Comparison of ENCODE assay signal across 8 cellular contexts in genomic region chr11:65637794-65638317, GRCh38. TPM values are rescaled to one million over a fixed set of nuclear protein-coding genes. Genes with fewer than 3 reads are reported as not detected.
DNase-seq lines count a peak whose midpoint lies in the region; ATAC-seq and TF ChIP-seq lines count a peak whose summit lies in the region.

A gene with protein sequence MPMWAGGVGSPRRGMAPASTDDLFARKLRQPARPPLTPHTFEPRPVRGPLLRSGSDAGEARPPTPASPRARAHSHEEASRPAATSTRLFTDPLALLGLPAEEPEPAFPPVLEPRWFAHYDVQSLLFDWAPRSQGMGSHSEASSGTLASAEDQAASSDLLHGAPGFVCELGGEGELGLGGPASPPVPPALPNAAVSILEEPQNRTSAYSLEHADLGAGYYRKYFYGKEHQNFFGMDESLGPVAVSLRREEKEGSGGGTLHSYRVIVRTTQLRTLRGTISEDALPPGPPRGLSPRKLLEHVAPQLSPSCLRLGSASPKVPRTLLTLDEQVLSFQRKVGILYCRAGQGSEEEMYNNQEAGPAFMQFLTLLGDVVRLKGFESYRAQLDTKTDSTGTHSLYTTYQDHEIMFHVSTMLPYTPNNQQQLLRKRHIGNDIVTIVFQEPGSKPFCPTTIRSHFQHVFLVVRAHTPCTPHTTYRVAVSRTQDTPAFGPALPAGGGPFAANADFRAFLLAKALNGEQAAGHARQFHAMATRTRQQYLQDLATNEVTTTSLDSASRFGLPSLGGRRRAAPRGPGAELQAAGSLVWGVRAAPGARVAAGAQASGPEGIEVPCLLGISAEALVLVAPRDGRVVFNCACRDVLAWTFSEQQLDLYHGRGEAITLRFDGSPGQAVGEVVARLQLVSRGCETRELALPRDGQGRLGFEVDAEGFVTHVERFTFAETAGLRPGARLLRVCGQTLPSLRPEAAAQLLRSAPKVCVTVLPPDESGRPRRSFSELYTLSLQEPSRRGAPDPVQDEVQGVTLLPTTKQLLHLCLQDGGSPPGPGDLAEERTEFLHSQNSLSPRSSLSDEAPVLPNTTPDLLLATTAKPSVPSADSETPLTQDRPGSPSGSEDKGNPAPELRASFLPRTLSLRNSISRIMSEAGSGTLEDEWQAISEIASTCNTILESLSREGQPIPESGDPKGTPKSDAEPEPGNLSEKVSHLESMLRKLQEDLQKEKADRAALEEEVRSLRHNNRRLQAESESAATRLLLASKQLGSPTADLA (plus strand): TSS chr11:65638101. CDS start chr11:65640922, 2,821 bp downstream.

- H3K36me3 Mint-ChIP-seq in activated CD4-positive, alpha-beta T cell treated with anti-CD3 and anti-CD28 coated beads, Interleukin-2, amount 10 ng/mL, durations not matched to agents 24 days and 14 days (ENCODE audit: low read depth) = peaks cover 27% of the 10 kb centered on the region

- H3K27ac Mint-ChIP-seq in activated CD4-positive, alpha-beta T cell treated with anti-CD3 and anti-CD28 coated beads, Interleukin-2, amount 10 ng/mL, durations not matched to agents 24 days and 14 days = peak within 1 kb of the TSS; percentile 89

- peaks cover 31% of the 10 kb centered on the region for H3K4me1 Mint-ChIP-seq in activated CD4-positive, alpha-beta T cell treated with anti-CD3 and anti-CD28 coated beads, Interleukin-2, amount 10 ng/mL, durations not matched to agents 24 days and 14 days

- peak; percentile 27 for TF ChIP-seq CTCF in GM10266 (IDR thresholded peaks at IDR 0.05; ENCODE audit: control insufficient read depth, insufficient read depth, low read depth, missing control alignments)

- ATAC-seq in HG02642 (IDR thresholded peaks at IDR 0.05; ENCODE audit: poor library complexity, unreplicated experiment) = peak; percentile 50
- ATAC-seq in GM18519 (IDR thresholded peaks at IDR 0.05; ENCODE audit: low FRiP score, unreplicated experiment) = no peak

- no peaks in the 10 kb centered on the region for H3K27me3 Mint-ChIP-seq in activated CD4-positive, alpha-beta T cell treated with anti-CD3 and anti-CD28 coated beads, Interleukin-2, amount 10 ng/mL, durations not matched to agents 24 days and 14 days

- DNase-seq in GM10266 (ENCODE audit: extremely low spot score) = peak; percentile 94
- peak; percentile 43 for DNase-seq in NCI-H2171 (lab: John Stamatoyannopoulos, UW)
- DNase-seq in activated CD4-positive, alpha-beta T cell treated with anti-CD3 and anti-CD28 coated beads, Interleukin-2, amount 10 ng/mL, durations not matched to agents 24 days and 14 days = peak; percentile 95
- DNase-seq in dedifferentiated amniotic fluid mesenchymal stem cell (ENCODE audit: extremely low spot score) = peak; percentile 29
- DNase-seq in left kidney (ENCODE audit: low read depth, low spot score) = peak; percentile 95
- DNase-seq in stimulated activated CD4-positive, alpha-beta T cell treated with anti-CD3 and anti-CD28 coated beads, Interleukin-1b, Interleukin-23, amount 100 ng/mL, for 48 hours = peak; percentile 66

- intact Hi-C loops in activated CD4-positive, alpha-beta T cell treated with anti-CD3 and anti-CD28 coated beads, Interleukin-2, amount 10 ng/mL, durations not matched to agents 24 days and 14 days (cut with micrococcal nuclease) = loop anchor here (1.0 to 2.0 kb wide), 4 partner anchors 14 to 63 kb away; no protein-coding TSS in a partner anchor

- H3K4me3 Mint-ChIP-seq in activated CD4-positive, alpha-beta T cell treated with anti-CD3 and anti-CD28 coated beads, Interleukin-2, amount 10 ng/mL, durations not matched to agents 24 days and 14 days = peak within 1 kb of the TSS; percentile 84

- H3K9me3 Mint-ChIP-seq in activated CD4-positive, alpha-beta T cell treated with anti-CD3 and anti-CD28 coated beads, Interleukin-2, amount 10 ng/mL, durations not matched to agents 24 days and 14 days = no peaks in the 10 kb centered on the region

RNA-seq across cellular contexts. Expression of the gene that starts here (rescaled TPM):
- 118 and 125 TPM in 2 replicates for total RNA-seq in activated CD4-positive, alpha-beta T cell treated with anti-CD3 and anti-CD28 coated beads, Interleukin-2, amount 10 ng/mL, durations not matched to agents 24 days and 14 days

Comparison
In these comparisons a context has a peak if more than half of its experiments do, and no peak if none do; other contexts are left out.
1. DNase-seq: peak in every context shown above with its lines; median percentile 95 in activated CD4-positive, alpha-beta T cell treated with anti-CD3 and anti-CD28 coated beads, Interleukin-2, amount 10 ng/mL, durations not matched to agents 24 days and 14 days; 95 in left kidney; 94 in GM10266; 66 in stimulated activated CD4-positive, alpha-beta T cell treated with anti-CD3 and anti-CD28 coated beads, Interleukin-1b, Interleukin-23, amount 100 ng/mL, for 48 hours; 43 in NCI-H2171; 29 in dedifferentiated amniotic fluid mesenchymal stem cell.